In the genomic region with DNA sequence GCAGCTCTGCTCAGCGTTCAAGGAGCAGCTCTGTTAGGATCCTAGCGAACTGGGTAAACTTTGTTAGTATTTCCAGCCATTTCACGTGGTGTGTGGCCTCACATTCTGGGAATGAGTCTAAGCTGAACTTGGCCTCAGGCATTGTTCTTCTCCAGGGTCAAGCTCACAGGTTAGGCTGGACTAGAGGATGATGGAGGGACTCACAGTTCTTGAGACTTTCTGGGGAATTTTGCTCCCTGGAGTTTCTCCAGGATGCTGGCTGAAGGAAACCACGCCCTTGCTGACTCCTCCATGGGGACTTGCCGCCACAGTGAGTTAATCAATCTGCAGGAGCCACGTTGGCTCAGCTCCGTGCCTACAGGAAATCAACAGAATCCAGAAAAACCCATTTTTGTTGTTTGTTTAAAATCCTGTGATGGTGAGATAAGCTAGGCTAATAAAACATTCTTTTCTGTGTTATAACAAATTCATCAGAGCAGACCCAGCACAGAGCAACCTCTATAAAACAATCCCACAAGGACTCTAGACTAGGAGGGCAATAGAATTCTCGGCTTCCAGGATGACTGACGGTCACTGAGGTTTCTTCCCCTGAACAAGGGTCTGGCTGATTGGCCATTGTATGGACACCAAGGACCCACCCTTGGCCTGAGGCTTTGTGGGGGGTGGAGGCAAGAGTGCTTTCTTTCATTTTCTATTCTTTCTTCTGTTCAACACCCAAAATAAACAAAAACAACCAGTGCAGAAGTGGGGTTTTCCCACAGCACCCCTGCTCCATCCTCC, we compare ENCODE assay signal across 11 cellular contexts. TPM values are rescaled to one million over a fixed set of nuclear protein-coding genes. Genes with fewer than 3 reads are reported as not detected.
DNase-seq lines count a peak whose midpoint lies in the region; ATAC-seq and TF ChIP-seq lines count a peak whose summit lies in the region.
"Had no signal": no experiment of that assay in that cellular context is flagged by ENCODE, and none has a peak within 500 bp of the region (broad histone marks: within the 10 kb centered on the region; RNA-seq: fewer than 3 reads in every experiment).

No MANE protein-coding gene starts in this region.

- peak; percentile 78 to 88 for ATAC-seq in right cardiac atrium
- ATAC-seq in T-cell (replicated peaks in 1 of 4), result no peak

- H3K4me3 ChIP-seq in cardiac fibroblast (replicated peaks in 1 of 2; ENCODE audit: low read depth in 2 of 2, low read length in 2 of 2) (no peak overlapping the region), right cardiac atrium (ENCODE audit: low read length) (no peak overlapping the region), subcutaneous abdominal adipose tissue (ENCODE audit: low read depth in 1 of 5, low read length in 5 of 5) (no peak overlapping the region)

- CTCF ChIA-PET in T-cell (lab: Charles Lee), result no interaction called here

- H3K9ac ChIP-seq in subcutaneous abdominal adipose tissue (ENCODE audit: low read length in 5 of 5), result peak overlapping the region in 1 of 5 donors; percentile 13

- H3K27ac ChIP-seq in right cardiac atrium (ENCODE audit: low read length) (peak overlapping the region; percentile 94), subcutaneous abdominal adipose tissue (ENCODE audit: low read depth, low read length) (peak overlapping the region; percentile 75)

- intact Hi-C loops in right cardiac atrium (cut with DNase I), result loop anchor here in 1 of 4 donors (10.0 kb wide), 1 partner anchor 362 kb away; no protein-coding TSS in a partner anchor

- H3K9me3 Mint-ChIP-seq in T-cell, result peaks cover 0 to 15% (median 7%) of the 10 kb centered on the region in 3 donors

- H3K36me3 ChIP-seq in subcutaneous abdominal adipose tissue (ENCODE audit: control insufficient read depth in 5 of 5, insufficient read depth in 5 of 5, low read length in 5 of 5), result no peaks in the 10 kb centered on the region

- TF ChIP-seq CTCF in cardiac fibroblast (IDR thresholded peaks at IDR 0.05; ENCODE audit: low read depth, low read length), result no peak

- 35% methylated on average over 9 of the region's 9 CpGs for WGBS in right cardiac atrium

- no peaks in the 10 kb centered on the region for H3K4me1 Mint-ChIP-seq in T-cell

- H3K4me3 Mint-ChIP-seq in T-cell, result no peak overlapping the region

- no peak overlapping the region for H3K27ac Mint-ChIP-seq in T-cell

- H3K27me3 ChIP-seq in right cardiac atrium (ENCODE audit: control insufficient read depth, insufficient read depth) (no peaks in the 10 kb centered on the region), subcutaneous abdominal adipose tissue (ENCODE audit: control insufficient read depth in 5 of 5, insufficient read depth in 4 of 5, low read length in 5 of 5) (peaks cover 0 to 9% (median 2%) of the 10 kb centered on the region in 5 donors)

- H3K9me3 ChIP-seq in right cardiac atrium (ENCODE audit: control insufficient read depth, low read length), result no peaks in the 10 kb centered on the region
- H3K9me3 ChIP-seq in subcutaneous abdominal adipose tissue (ENCODE audit: control insufficient read depth in 5 of 5, low read length in 5 of 5), result peaks cover 0 to 10% (median 3%) of the 10 kb centered on the region in 5 donors

- peak; percentile 39 for DNase-seq in HT1080 (ENCODE audit: low read depth)
- peak; percentile 68 to 69 for DNase-seq in cardiac fibroblast (ENCODE audit: low read depth in 2 of 2)
- peak in 2 of 3 donors; percentile 64 to 81 for DNase-seq in right cardiac atrium
- no peak for DNase-seq in T-cell
- no peak for DNase-seq in KG1 (lab: John Stamatoyannopoulos, UW)
- DNase-seq in Kasumi-1 (lab: John Stamatoyannopoulos, UW), result no peak
- DNase-seq in effector CD4-positive, alpha-beta T cell, result no peak
- DNase-seq: activated CD4-positive, CD25-positive, alpha-beta regulatory T cell; activated naive CD4-positive, alpha-beta T cell had no signal

- H3K36me3 Mint-ChIP-seq in T-cell, result no peaks in the 10 kb centered on the region

- POLR2A ChIA-PET in T-cell (lab: Charles Lee), result no interaction called here

- peaks cover 2 to 10% of the 10 kb centered on the region in 2 donors for H3K27me3 Mint-ChIP-seq in T-cell

- H3K4me1 ChIP-seq in right cardiac atrium (ENCODE audit: control insufficient read depth, insufficient read depth, low read length), result peaks cover 12% of the 10 kb centered on the region
- peaks cover 0 to 26% (median 16%) of the 10 kb centered on the region in 5 donors for H3K4me1 ChIP-seq in subcutaneous abdominal adipose tissue (ENCODE audit: control insufficient read depth in 5 of 5, insufficient read depth in 5 of 5, low read length in 5 of 5)

RNA-seq across cellular contexts. Expression of gene CNDP1, which starts 12.6 kb away (rescaled TPM):
- total RNA-seq in HT1080 (2014; rRNA removed; shearing (Covaris generic)), result 0.23 TPM in 1 of 2 replicates, not detected in the other
- polyA plus RNA-seq in HT1080 (2015; cell fraction: cytosol; rRNA removed), result not detected in 2 replicates
- polyA plus RNA-seq in HT1080 (2015; cell fraction: nucleus; rRNA removed), result 0.08 and 0.19 TPM in 2 replicates
- total RNA-seq in right cardiac atrium (not detected), T-cell (under 1 TPM in 2 of 5 donors, not detected in 3; 0.16 to 0.76 TPM)
- 0.05 TPM for polyA plus RNA-seq in right cardiac atrium
- total RNA-seq: myocyte had no signal

RNA-seq across cellular contexts. Expression of gene ZNF407, which starts 50.7 kb away (rescaled TPM):
- 7.2 and 8.2 TPM in 2 replicates for total RNA-seq in HT1080 (2014; rRNA removed; shearing (Covaris generic))
- 2.3 and 3.2 TPM in 2 replicates for polyA plus RNA-seq in HT1080 (2015; cell fraction: cytosol; rRNA removed)
- polyA plus RNA-seq in HT1080 (2015; cell fraction: nucleus; rRNA removed), result 8.4 and 9.8 TPM in 2 replicates
- total RNA-seq in right cardiac atrium (10 to 100 TPM; 10.6 to 14.7 (median 12.9) TPM), T-cell (10 to 100 TPM; 22.9 to 37.4 (median 24.4) TPM)
- polyA plus RNA-seq in right cardiac atrium, result 3.8 TPM

RNA-seq across cellular contexts. Expression of gene CNDP2, which starts 50.8 kb away (rescaled TPM):
- 70.3 and 86.6 TPM in 2 replicates for total RNA-seq in HT1080 (2014; rRNA removed; shearing (Covaris generic))
- polyA plus RNA-seq in HT1080 (2015; cell fraction: cytosol; rRNA removed), result 95.4 and 99.5 TPM in 2 replicates
- 150 and 170 TPM in 2 replicates for polyA plus RNA-seq in HT1080 (2015; cell fraction: nucleus; rRNA removed)
- total RNA-seq in right cardiac atrium (10 to 100 TPM; 52.1 to 60.7 (median 55.0) TPM), T-cell (100 to 1,000 TPM; 113 to 150 (median 137) TPM)
- polyA plus RNA-seq in right cardiac atrium, result 41.0 TPM

Comparison
In these comparisons a context has a peak if more than half of its experiments do, and no peak if none do; other contexts are left out.
1. DNase-seq: peak in HT1080 (single experiment), cardiac fibroblast (2 of 2) and right cardiac atrium (2 of 3); none in T-cell (0 of 34), KG1 (single experiment), Kasumi-1 (0 of 2) and effector CD4-positive, alpha-beta T cell (single experiment).
2. ATAC-seq: peak in right cardiac atrium (2 of 2); none in T-cell (0 of 4).